16 cellular contexts compared by ENCODE assay signal in genomic region chr13:90395846-90396245, GRCh38.
DNase-seq lines count a peak whose midpoint lies in the region; ATAC-seq and TF ChIP-seq lines count a peak whose summit lies in the region.
"Had no signal": no experiment of that assay in that cellular context is flagged by ENCODE, and none has a peak within 500 bp of the region (broad histone marks: within the 10 kb centered on the region; RNA-seq: fewer than 3 reads in every experiment).

No MANE protein-coding gene starts in this region.

- no peak overlapping the region for H3K4me3 ChIP-seq in ovary
- H3K4me3 ChIP-seq: BLaER1, GM12878 had no signal

- no peak overlapping the region for H3K14ac ChIP-seq in H9 (ENCODE audit: insufficient read depth, low read length)

- no peak overlapping the region for H3K4me2 ChIP-seq in H9 (ENCODE audit: insufficient read depth, insufficient read length, low read length)
- H3K4me2 ChIP-seq: BLaER1 had no signal

- H3K27me3 ChIP-seq in H9 (ENCODE audit: insufficient read depth, low read length): no peaks in the 10 kb centered on the region
- H3K27me3 ChIP-seq in ovary: no peaks in the 10 kb centered on the region
- H3K27me3 ChIP-seq: BLaER1 had no signal

- no peak overlapping the region for H2BK5ac ChIP-seq in H9 (ENCODE audit: insufficient read length, low read length)

- H2BK12ac ChIP-seq in H9 (ENCODE audit: insufficient read length, low read depth, low read length): no peak overlapping the region

- H2AFZ ChIP-seq in H9 (ENCODE audit: low read length): no peak overlapping the region

- H3K23ac ChIP-seq in H9 (ENCODE audit: insufficient read length, low read depth, low read length): no peak overlapping the region

- TF ChIP-seq CTCF in H9 (conservative IDR thresholded peaks at IDR 0.05) (no peak), ovary (IDR thresholded peaks at IDR 0.05) (no peak)

- H3K27ac Mint-ChIP-seq in H9: peak overlapping the region in 2 of 3 experiments; percentile 29 to 80; a peak in 3 of 7 replicates
- H3K27ac Mint-ChIP-seq: CD14-positive monocyte; CD4-positive, alpha-beta memory T cell had no signal

- intact Hi-C loops in ovary (cut with DNase I): no loop called here

- no peaks in the 10 kb centered on the region for H3K9me3 ChIP-seq in H9 (ENCODE audit: control insufficient read depth, low read depth, low read length)
- H3K9me3 ChIP-seq in ovary: no peaks in the 10 kb centered on the region
- H3K9me3 ChIP-seq: BLaER1 had no signal

- no peak overlapping the region for H4K91ac ChIP-seq in H9 (ENCODE audit: insufficient read length, low read depth, low read length)

- no peaks in the 10 kb centered on the region for H3K79me2 ChIP-seq in H9 (ENCODE audit: insufficient read depth, low read length)

- DNase-seq in G401 (ENCODE audit: low spot score): peak; percentile 59
- DNase-seq in H9: no peak
- peak; percentile 29 for DNase-seq in NCI-H82 treated with DMSO at 0.1 percent for 48 hours (lab: John Stamatoyannopoulos, UW; ENCODE audit: unreplicated experiment)
- DNase-seq in cerebellar cortex (ENCODE audit: low spot score): peak; percentile 81
- DNase-seq in medulla oblongata (ENCODE audit: extremely low spot score): no peak
- DNase-seq in ovary: no peak
- no peak for DNase-seq in NCI-H510A treated with DMSO at 0.1 percent for 48 hours (lab: John Stamatoyannopoulos, UW)
- DNase-seq: 8988T; CD4-positive, alpha-beta memory T cell; DMS153; DMS79; HCEC 1CT had no signal

- H4K5ac ChIP-seq in H9 (ENCODE audit: insufficient read length, low read depth, low read length): no peak overlapping the region

- H3K4me1 ChIP-seq in H9 (ENCODE audit: insufficient read depth, low read length): peaks cover 5% of the 10 kb centered on the region; the same call in 1 of the 2 replicates
- no peaks in the 10 kb centered on the region for H3K4me1 ChIP-seq in ovary (ENCODE audit: insufficient read depth)
- H3K4me1 ChIP-seq: BLaER1 had no signal

- H3K18ac ChIP-seq in H9 (ENCODE audit: insufficient read length, low read depth, low read length): no peak overlapping the region

- ATAC-seq in HG03442 (IDR thresholded peaks at IDR 0.05; ENCODE audit: unreplicated experiment): no peak
- ATAC-seq: GM12878 had no signal

- no peak overlapping the region for H3K4ac ChIP-seq in H9 (ENCODE audit: low read depth, low read length)

- peaks cover 0 to 15% (median 5%) of the 10 kb centered on the region in 3 experiments; a peak in 5 of 7 replicates for H3K36me3 Mint-ChIP-seq in H9 (ENCODE audit: insufficient read depth in 1 of 3, low read depth in 3 of 3)
- H3K36me3 Mint-ChIP-seq: CD14-positive monocyte; CD4-positive, alpha-beta memory T cell had no signal

- H2BK20ac ChIP-seq in H9 (ENCODE audit: low read depth, low read length, poor library complexity, severe bottlenecking): no peak overlapping the region

- H4K8ac ChIP-seq in H9 (replicated peaks; ENCODE audit: insufficient read length, low read depth, low read length): no peak overlapping the region

- no peak overlapping the region for H3K9ac ChIP-seq in H9 (ENCODE audit: extremely low read depth, insufficient read length, low read length)
- H3K9ac ChIP-seq: BLaER1 had no signal

- H3K27ac ChIP-seq in H9 (ENCODE audit: insufficient read length, low read depth, low read length): no peak overlapping the region
- no peak overlapping the region for H3K27ac ChIP-seq in ovary
- H3K27ac ChIP-seq: BLaER1 had no signal

- no peak overlapping the region for H2AK5ac ChIP-seq in H9 (ENCODE audit: insufficient read length, low read length)

- no CpG with 5 or more reads among the region's 3 CpGs for WGBS in H9 (ENCODE audit: extremely low coverage, insufficient read length, low lambda C conversion rate)
- WGBS in ovary, 3 donors: 84 to 90% (median 89%) methylated on average over 3 of the region's 3 CpGs

- H3K23me2 ChIP-seq in H9 (ENCODE audit: insufficient read length, low read depth, low read length, poor library complexity, severe bottlenecking): no peaks in the 10 kb centered on the region

- H2BK15ac ChIP-seq in H9 (ENCODE audit: low read depth, low read length): no peak overlapping the region

- H3K79me1 ChIP-seq in H9 (ENCODE audit: insufficient read depth, low read depth, low read length, poor library complexity, severe bottlenecking): no peaks in the 10 kb centered on the region

- peaks cover 3 to 11% of the 10 kb centered on the region in 2 experiments; a peak in 3 of 5 replicates for H3K9me3 Mint-ChIP-seq in H9

- H2BK120ac ChIP-seq in H9 (ENCODE audit: low read depth, low read length, poor library complexity, severe bottlenecking): no peak overlapping the region

- no peak overlapping the region for H3K56ac ChIP-seq in H9 (ENCODE audit: insufficient read length, low read depth, low read length)

- no peaks in the 10 kb centered on the region for H3K36me3 ChIP-seq in ovary
- H3K36me3 ChIP-seq: BLaER1 had no signal

- H3K4me3 Mint-ChIP-seq in H9: no peak overlapping the region
- H3K4me3 Mint-ChIP-seq: CD14-positive monocyte; CD4-positive, alpha-beta memory T cell had no signal

- in situ Hi-C loops in G401 (cut with HindIII; ENCODE audit: low sequenced_read_pairs): no loop called here

- TF ChIP-seq EP300 in ovary (IDR thresholded peaks at IDR 0.05): no peak

- H4K20me1 ChIP-seq in H9 (ENCODE audit: control insufficient read depth, insufficient read depth, insufficient read length): no peaks in the 10 kb centered on the region
- H4K20me1 ChIP-seq: BLaER1 had no signal

- no peaks in the 10 kb centered on the region for H3K27me3 Mint-ChIP-seq in H9 (ENCODE audit: low read depth)
- H3K27me3 Mint-ChIP-seq: CD4-positive, alpha-beta memory T cell had no signal

- TF ChIP-seq POLR2A in ovary (IDR thresholded peaks at IDR 0.05): no peak

- no peak overlapping the region for H3T11ph ChIP-seq in H9 (ENCODE audit: low read length)

- peaks cover 19 to 23% of the 10 kb centered on the region in 2 experiments for H3K4me1 Mint-ChIP-seq in H9
- H3K4me1 Mint-ChIP-seq: CD14-positive monocyte; CD4-positive, alpha-beta memory T cell had no signal

Comparison
In these comparisons a context has a peak if more than half of its experiments do, and no peak if none do; other contexts are left out.
1. DNase-seq: peak in G401 (single experiment), NCI-H82 treated with DMSO at 0.1 percent for 48 hours (single experiment) and cerebellar cortex (single experiment); none in H9 (single experiment), medulla oblongata (single experiment), ovary (0 of 5) and NCI-H510A treated with DMSO at 0.1 percent for 48 hours (single experiment).